8 cellular contexts compared by ENCODE assay signal in the genomic region with DNA sequence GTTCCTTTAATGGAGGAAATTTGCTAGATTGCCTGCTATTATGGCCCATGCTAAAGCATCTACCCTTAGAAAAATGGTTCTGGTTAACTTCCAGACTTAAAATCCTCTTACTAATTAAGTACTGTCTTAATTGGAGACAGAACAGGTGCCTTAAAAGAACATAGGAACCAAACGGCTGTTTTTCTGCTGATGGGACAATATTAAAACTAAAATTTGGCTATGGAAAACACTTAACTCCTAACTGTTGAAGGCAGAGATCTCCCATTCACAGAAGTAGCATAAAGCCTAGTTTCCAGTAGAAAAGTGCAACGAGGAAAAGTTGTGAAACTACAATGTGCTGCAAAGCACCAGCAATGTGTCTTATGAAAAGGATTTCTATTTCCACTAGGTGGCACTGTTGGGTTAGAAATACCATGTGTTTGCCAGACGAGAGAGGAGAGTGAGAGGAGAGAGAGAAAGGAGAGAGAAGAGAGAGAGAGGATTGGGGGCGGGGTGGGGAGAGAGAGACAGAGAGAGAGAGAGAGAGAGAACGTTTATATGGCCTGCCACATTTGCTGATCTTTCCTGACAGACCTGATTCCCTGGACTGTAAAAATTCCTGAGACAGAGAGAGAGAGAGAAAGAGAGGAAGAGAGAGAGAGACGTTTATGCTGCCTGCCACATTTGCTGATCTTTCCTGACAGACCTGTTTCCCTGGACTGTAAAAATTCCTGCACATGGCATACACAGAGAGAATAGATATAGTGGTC. TPM values are rescaled to one million over a fixed set of nuclear protein-coding genes. Genes with fewer than 3 reads are reported as not detected.
DNase-seq lines count a peak whose midpoint lies in the region; ATAC-seq and TF ChIP-seq lines count a peak whose summit lies in the region.

No MANE protein-coding gene starts in this region.

- H4K20me1 ChIP-seq in OCI-LY3 (ENCODE audit: insufficient read depth, low read length): no peaks in the 10 kb centered on the region

- no peaks in the 10 kb centered on the region for H3K27me3 ChIP-seq in HL-60 (ENCODE audit: insufficient read depth, poor library complexity, severe bottlenecking)
- H3K27me3 ChIP-seq in OCI-LY3 (ENCODE audit: low read depth, low read length): peaks cover 9% of the 10 kb centered on the region; the same call in 1 of the 2 replicates

- H3K27me3 Mint-ChIP-seq in memory B cell: peaks cover 12% of the 10 kb centered on the region

- H3K27ac ChIP-seq in HL-60 (replicated peaks): no peak overlapping the region
- no peak overlapping the region for H3K27ac ChIP-seq in OCI-LY3 (ENCODE audit: low read length)

- ATAC-seq in GM19467 (IDR thresholded peaks at IDR 0.05; ENCODE audit: unreplicated experiment) (peak; percentile 95), memory B cell (ENCODE audit: low read depth) (peak; percentile 48)

- H3K4me2 ChIP-seq in OCI-LY3 (ENCODE audit: low read length): peak overlapping the region; percentile 60

- peak overlapping the region; percentile 30 for H3K9ac ChIP-seq in OCI-LY3 (ENCODE audit: low read length)

- TF ChIP-seq CTCF in HL-60 (IDR thresholded peaks at IDR 0.05; ENCODE audit: insufficient read depth, low read length) (peak; percentile 20), OCI-LY3 (IDR thresholded peaks at IDR 0.05; ENCODE audit: low read depth, low read length) (peak; percentile 88)

- H3K79me2 ChIP-seq in OCI-LY3 (ENCODE audit: low read length): no peaks in the 10 kb centered on the region

- H3K27ac Mint-ChIP-seq in memory B cell: no peak overlapping the region

- H3K4me3 Mint-ChIP-seq in memory B cell: no peak overlapping the region

- H3K4me1 Mint-ChIP-seq in memory B cell: peaks cover 4% of the 10 kb centered on the region

- H3K4me1 ChIP-seq in OCI-LY3 (ENCODE audit: low read length): peaks cover 6% of the 10 kb centered on the region; the same call in 1 of the 2 replicates

- DNase-seq in DMS 273 (lab: John Stamatoyannopoulos, UW; ENCODE audit: unreplicated experiment): peak; percentile 70
- no peak for DNase-seq in DMS 273 treated with DMSO at 0.1 percent for 48 hours (lab: John Stamatoyannopoulos, UW)
- peak; percentile 33 to 35 for DNase-seq in HL-60 (ENCODE audit: low read depth in 1 of 2, low spot score in 1 of 2)
- peak; percentile 70 to 79 for DNase-seq in dermis microvascular lymphatic vessel endothelial cell (ENCODE audit: low read depth in 2 of 2)
- peak in 1 of 2 donors; percentile 35 for DNase-seq in memory B cell (ENCODE audit: low spot score in 2 of 2)
- no peak for DNase-seq in GM19238 (ENCODE audit: insufficient read length, low spot score)

- H2AFZ ChIP-seq in OCI-LY3 (ENCODE audit: low read depth, low read length): peak overlapping the region; percentile 83

- H3K36me3 Mint-ChIP-seq in memory B cell: no peaks in the 10 kb centered on the region

- H3K36me3 ChIP-seq in OCI-LY3 (replicated peaks; ENCODE audit: low read depth, low read length): no peaks in the 10 kb centered on the region

- H3K9me3 ChIP-seq in OCI-LY3 (ENCODE audit: insufficient read depth, low read length): no peaks in the 10 kb centered on the region

- peaks cover 5% of the 10 kb centered on the region for H3K9me3 Mint-ChIP-seq in memory B cell

- H3K4me3 ChIP-seq in HL-60 (replicated peaks; ENCODE audit: insufficient read depth, low read length) (no peak overlapping the region), OCI-LY3 (ENCODE audit: low read length) (peak overlapping the region; percentile 56)

RNA-seq across cellular contexts. Expression of a gene that starts 51.5 kb away (rescaled TPM):
- not detected in 2 replicates for total RNA-seq in dermis microvascular lymphatic vessel endothelial cell

Comparison
In these comparisons a context has a peak if more than half of its experiments do, and no peak if none do; other contexts are left out.
1. DNase-seq: peak in DMS 273 (single experiment), HL-60 (2 of 2) and dermis microvascular lymphatic vessel endothelial cell (2 of 2); none in DMS 273 treated with DMSO at 0.1 percent for 48 hours (single experiment) and GM19238 (single experiment).